In the genomic region with DNA sequence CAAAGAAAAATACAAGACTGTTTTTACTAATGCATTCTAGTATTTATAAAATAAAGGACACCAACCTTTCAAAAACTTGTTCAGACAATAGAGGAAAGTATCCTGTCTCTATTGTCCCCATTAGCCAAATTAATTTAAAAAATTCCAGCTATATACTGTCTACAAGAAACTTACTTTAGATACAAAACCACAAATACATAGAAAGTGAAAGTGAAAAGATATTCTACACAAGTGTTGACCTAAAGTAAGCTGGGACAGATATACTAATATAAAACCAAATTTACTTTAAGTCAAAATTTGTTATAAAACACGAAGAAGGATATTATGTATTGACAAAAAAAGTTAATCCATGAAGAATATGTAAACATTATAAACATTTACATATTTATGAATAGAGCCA, we compare ENCODE assay signal across 3 cellular contexts.
TF ChIP-seq lines count a peak whose summit lies in the region.

No MANE protein-coding gene starts in this region.

TF ChIP-seq in SK-N-SH, 30 proteins besides CTCF, POLR2A, EP300 and RAD21 (continued from another document):
- TF ChIP-seq, protein P1, sequence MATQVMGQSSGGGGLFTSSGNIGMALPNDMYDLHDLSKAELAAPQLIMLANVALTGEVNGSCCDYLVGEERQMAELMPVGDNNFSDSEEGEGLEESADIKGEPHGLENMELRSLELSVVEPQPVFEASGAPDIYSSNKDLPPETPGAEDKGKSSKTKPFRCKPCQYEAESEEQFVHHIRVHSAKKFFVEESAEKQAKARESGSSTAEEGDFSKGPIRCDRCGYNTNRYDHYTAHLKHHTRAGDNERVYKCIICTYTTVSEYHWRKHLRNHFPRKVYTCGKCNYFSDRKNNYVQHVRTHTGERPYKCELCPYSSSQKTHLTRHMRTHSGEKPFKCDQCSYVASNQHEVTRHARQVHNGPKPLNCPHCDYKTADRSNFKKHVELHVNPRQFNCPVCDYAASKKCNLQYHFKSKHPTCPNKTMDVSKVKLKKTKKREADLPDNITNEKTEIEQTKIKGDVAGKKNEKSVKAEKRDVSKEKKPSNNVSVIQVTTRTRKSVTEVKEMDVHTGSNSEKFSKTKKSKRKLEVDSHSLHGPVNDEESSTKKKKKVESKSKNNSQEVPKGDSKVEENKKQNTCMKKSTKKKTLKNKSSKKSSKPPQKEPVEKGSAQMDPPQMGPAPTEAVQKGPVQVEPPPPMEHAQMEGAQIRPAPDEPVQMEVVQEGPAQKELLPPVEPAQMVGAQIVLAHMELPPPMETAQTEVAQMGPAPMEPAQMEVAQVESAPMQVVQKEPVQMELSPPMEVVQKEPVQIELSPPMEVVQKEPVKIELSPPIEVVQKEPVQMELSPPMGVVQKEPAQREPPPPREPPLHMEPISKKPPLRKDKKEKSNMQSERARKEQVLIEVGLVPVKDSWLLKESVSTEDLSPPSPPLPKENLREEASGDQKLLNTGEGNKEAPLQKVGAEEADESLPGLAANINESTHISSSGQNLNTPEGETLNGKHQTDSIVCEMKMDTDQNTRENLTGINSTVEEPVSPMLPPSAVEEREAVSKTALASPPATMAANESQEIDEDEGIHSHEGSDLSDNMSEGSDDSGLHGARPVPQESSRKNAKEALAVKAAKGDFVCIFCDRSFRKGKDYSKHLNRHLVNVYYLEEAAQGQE (IDR thresholded peaks at IDR 0.05; ENCODE audit: low read depth, low read length), result no peak
- TF ChIP-seq FOXM1 (IDR thresholded peaks at IDR 0.05; ENCODE audit: low read depth) (no peak), MXI1 (IDR thresholded peaks at IDR 0.05; ENCODE audit: low read depth, low read length) (no peak), TAF1 (IDR thresholded peaks at IDR 0.05; ENCODE audit: borderline replicate concordance, low read depth, low read length) (no peak)
- TF ChIP-seq, protein P2, sequence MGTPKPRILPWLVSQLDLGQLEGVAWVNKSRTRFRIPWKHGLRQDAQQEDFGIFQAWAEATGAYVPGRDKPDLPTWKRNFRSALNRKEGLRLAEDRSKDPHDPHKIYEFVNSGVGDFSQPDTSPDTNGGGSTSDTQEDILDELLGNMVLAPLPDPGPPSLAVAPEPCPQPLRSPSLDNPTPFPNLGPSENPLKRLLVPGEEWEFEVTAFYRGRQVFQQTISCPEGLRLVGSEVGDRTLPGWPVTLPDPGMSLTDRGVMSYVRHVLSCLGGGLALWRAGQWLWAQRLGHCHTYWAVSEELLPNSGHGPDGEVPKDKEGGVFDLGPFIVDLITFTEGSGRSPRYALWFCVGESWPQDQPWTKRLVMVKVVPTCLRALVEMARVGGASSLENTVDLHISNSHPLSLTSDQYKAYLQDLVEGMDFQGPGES (IDR thresholded peaks at IDR 0.05; ENCODE audit: low read depth, low read length), result no peak
- TF ChIP-seq, protein P3, sequence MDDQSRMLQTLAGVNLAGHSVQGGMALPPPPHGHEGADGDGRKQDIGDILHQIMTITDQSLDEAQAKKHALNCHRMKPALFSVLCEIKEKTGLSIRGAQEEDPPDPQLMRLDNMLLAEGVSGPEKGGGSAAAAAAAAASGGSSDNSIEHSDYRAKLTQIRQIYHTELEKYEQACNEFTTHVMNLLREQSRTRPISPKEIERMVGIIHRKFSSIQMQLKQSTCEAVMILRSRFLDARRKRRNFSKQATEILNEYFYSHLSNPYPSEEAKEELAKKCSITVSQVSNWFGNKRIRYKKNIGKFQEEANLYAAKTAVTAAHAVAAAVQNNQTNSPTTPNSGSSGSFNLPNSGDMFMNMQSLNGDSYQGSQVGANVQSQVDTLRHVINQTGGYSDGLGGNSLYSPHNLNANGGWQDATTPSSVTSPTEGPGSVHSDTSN (IDR thresholded peaks at IDR 0.05), result no peak

TF ChIP-seq in SK-N-SH treated with all-trans-retinoic acid at 6 μM for 48 hours, 23 proteins besides CTCF, POLR2A, EP300 and RAD21 (continued from another document):
- TF ChIP-seq ESRRG (CRISPR knock-in tag; IDR thresholded peaks at IDR 0.05) (no peak), SNAI2 (CRISPR knock-in tag; IDR thresholded peaks at IDR 0.05) (no peak), RARB (CRISPR knock-in tag; IDR thresholded peaks at IDR 0.05) (no peak), GLIS3 (CRISPR knock-in tag; IDR thresholded peaks at IDR 0.05) (no peak), BACH2 (CRISPR knock-in tag; IDR thresholded peaks at IDR 0.05; ENCODE audit: borderline replicate concordance) (no peak), ZFP3 (CRISPR knock-in tag; IDR thresholded peaks at IDR 0.05) (no peak), OSR1 (CRISPR knock-in tag; IDR thresholded peaks at IDR 0.05) (no peak)
- TF ChIP-seq, protein P4, sequence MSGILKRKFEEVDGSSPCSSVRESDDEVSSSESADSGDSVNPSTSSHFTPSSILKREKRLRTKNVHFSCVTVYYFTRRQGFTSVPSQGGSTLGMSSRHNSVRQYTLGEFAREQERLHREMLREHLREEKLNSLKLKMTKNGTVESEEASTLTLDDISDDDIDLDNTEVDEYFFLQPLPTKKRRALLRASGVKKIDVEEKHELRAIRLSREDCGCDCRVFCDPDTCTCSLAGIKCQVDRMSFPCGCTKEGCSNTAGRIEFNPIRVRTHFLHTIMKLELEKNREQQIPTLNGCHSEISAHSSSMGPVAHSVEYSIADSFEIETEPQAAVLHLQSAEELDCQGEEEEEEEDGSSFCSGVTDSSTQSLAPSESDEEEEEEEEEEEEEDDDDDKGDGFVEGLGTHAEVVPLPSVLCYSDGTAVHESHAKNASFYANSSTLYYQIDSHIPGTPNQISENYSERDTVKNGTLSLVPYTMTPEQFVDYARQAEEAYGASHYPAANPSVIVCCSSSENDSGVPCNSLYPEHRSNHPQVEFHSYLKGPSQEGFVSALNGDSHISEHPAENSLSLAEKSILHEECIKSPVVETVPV (CRISPR knock-in tag; IDR thresholded peaks at IDR 0.05), result no peak

TF ChIP-seq in GM12878, 131 proteins besides CTCF, POLR2A, EP300 and RAD21 (continued from another document):
- TF ChIP-seq, protein P5, sequence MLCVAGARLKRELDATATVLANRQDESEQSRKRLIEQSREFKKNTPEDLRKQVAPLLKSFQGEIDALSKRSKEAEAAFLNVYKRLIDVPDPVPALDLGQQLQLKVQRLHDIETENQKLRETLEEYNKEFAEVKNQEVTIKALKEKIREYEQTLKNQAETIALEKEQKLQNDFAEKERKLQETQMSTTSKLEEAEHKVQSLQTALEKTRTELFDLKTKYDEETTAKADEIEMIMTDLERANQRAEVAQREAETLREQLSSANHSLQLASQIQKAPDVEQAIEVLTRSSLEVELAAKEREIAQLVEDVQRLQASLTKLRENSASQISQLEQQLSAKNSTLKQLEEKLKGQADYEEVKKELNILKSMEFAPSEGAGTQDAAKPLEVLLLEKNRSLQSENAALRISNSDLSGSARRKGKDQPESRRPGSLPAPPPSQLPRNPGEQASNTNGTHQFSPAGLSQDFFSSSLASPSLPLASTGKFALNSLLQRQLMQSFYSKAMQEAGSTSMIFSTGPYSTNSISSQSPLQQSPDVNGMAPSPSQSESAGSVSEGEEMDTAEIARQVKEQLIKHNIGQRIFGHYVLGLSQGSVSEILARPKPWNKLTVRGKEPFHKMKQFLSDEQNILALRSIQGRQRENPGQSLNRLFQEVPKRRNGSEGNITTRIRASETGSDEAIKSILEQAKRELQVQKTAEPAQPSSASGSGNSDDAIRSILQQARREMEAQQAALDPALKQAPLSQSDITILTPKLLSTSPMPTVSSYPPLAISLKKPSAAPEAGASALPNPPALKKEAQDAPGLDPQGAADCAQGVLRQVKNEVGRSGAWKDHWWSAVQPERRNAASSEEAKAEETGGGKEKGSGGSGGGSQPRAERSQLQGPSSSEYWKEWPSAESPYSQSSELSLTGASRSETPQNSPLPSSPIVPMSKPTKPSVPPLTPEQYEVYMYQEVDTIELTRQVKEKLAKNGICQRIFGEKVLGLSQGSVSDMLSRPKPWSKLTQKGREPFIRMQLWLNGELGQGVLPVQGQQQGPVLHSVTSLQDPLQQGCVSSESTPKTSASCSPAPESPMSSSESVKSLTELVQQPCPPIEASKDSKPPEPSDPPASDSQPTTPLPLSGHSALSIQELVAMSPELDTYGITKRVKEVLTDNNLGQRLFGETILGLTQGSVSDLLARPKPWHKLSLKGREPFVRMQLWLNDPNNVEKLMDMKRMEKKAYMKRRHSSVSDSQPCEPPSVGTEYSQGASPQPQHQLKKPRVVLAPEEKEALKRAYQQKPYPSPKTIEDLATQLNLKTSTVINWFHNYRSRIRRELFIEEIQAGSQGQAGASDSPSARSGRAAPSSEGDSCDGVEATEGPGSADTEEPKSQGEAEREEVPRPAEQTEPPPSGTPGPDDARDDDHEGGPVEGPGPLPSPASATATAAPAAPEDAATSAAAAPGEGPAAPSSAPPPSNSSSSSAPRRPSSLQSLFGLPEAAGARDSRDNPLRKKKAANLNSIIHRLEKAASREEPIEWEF (IDR thresholded peaks at IDR 0.05; ENCODE audit: insufficient replicate concordance, low read depth, low read length), result no peak
- no peak for TF ChIP-seq CHD1 (IDR thresholded peaks at IDR 0.05; ENCODE audit: low read depth, low read length)
- TF ChIP-seq, protein P6, sequence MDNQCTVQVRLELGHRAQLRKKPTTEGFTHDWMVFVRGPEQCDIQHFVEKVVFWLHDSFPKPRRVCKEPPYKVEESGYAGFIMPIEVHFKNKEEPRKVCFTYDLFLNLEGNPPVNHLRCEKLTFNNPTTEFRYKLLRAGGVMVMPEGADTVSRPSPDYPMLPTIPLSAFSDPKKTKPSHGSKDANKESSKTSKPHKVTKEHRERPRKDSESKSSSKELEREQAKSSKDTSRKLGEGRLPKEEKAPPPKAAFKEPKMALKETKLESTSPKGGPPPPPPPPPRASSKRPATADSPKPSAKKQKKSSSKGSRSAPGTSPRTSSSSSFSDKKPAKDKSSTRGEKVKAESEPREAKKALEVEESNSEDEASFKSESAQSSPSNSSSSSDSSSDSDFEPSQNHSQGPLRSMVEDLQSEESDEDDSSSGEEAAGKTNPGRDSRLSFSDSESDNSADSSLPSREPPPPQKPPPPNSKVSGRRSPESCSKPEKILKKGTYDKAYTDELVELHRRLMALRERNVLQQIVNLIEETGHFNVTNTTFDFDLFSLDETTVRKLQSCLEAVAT (IDR thresholded peaks at IDR 0.05), result no peak
- TF ChIP-seq, protein P7, sequence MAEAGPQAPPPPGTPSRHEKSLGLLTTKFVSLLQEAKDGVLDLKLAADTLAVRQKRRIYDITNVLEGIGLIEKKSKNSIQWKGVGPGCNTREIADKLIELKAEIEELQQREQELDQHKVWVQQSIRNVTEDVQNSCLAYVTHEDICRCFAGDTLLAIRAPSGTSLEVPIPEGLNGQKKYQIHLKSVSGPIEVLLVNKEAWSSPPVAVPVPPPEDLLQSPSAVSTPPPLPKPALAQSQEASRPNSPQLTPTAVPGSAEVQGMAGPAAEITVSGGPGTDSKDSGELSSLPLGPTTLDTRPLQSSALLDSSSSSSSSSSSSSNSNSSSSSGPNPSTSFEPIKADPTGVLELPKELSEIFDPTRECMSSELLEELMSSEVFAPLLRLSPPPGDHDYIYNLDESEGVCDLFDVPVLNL (IDR thresholded peaks at IDR 0.05; ENCODE audit: low read depth, low read length), result no peak
